In the genomic region with DNA sequence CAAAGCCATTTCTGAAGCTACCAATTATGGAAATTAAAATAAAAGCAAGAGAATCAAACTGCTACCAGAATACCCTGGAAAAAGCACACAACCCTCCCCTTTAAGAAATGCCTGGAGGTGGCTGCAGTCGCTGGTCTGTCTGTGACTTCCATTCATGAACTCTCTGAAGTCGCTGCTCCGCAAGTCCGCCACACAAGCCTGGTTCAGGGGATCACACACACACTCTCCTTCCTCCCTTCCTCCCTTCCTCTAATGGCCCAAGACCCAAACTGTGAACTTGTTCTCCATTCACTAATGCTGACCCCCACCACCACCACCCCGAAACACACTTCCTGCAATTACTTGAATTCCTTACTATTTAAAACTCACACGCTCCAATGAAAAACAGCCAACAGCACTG, we compare ENCODE assay signal across 10 cellular contexts. TPM values are rescaled to one million over a fixed set of nuclear protein-coding genes. Genes with fewer than 3 reads are reported as not detected.
DNase-seq lines count a peak whose midpoint lies in the region; ATAC-seq, FAIRE-seq and TF ChIP-seq lines count a peak whose summit lies in the region.
"Had no signal": no experiment of that assay in that cellular context is flagged by ENCODE, and none has a peak within 500 bp of the region (broad histone marks: within the 10 kb centered on the region; RNA-seq: fewer than 3 reads in every experiment).

No MANE protein-coding gene starts in this region.

- H3K36me3 ChIP-seq in Caco-2 (ENCODE audit: control insufficient read depth, insufficient read depth, low read length) (no peaks in the 10 kb centered on the region), pancreas (no peaks in the 10 kb centered on the region)

- H3K27me3 Mint-ChIP-seq in Caco-2 (ENCODE audit: insufficient read depth, unreplicated experiment): peaks cover 40% of the 10 kb centered on the region
- H3K27me3 Mint-ChIP-seq in stimulated activated naive B cell treated with anti-CD40 and anti-IgM and Interleukin-4, amounts not matched to agents 10 μg/mL and 1 μg/mL and 100 μg/mL, for 72 hours: peaks cover 54 to 73% of the 10 kb centered on the region in 2 donors

- no peaks in the 10 kb centered on the region for H3K9me3 Mint-ChIP-seq in Caco-2 (ENCODE audit: unreplicated experiment)
- H3K9me3 Mint-ChIP-seq in stimulated activated naive B cell treated with anti-CD40 and anti-IgM and Interleukin-4, amounts not matched to agents 10 μg/mL and 1 μg/mL and 100 μg/mL, for 72 hours: no peaks in the 10 kb centered on the region
- H3K9me3 Mint-ChIP-seq: activated B cell treated with CpG ODN at 0.5 μM for 24 hours had no signal

- H3K4me1 Mint-ChIP-seq in Caco-2 (ENCODE audit: low read depth, unreplicated experiment): peaks cover 10% of the 10 kb centered on the region
- peaks cover 3 to 6% of the 10 kb centered on the region in 2 donors for H3K4me1 Mint-ChIP-seq in stimulated activated naive B cell treated with anti-CD40 and anti-IgM and Interleukin-4, amounts not matched to agents 10 μg/mL and 1 μg/mL and 100 μg/mL, for 72 hours

- WGBS in pancreas, 2 donors: 31 to 41% methylated on average over 6 of the region's 6 CpGs

- BruUV-seq in Caco-2 (replicated peaks; lab: Mats Ljungman, UMichigan): no TSS peak

- no peak overlapping the region for H3K27ac Mint-ChIP-seq in Caco-2 (ENCODE audit: unreplicated experiment)
- no peak overlapping the region for H3K27ac Mint-ChIP-seq in stimulated activated naive B cell treated with anti-CD40 and anti-IgM and Interleukin-4, amounts not matched to agents 10 μg/mL and 1 μg/mL and 100 μg/mL, for 72 hours
- H3K27ac Mint-ChIP-seq: activated B cell treated with CpG ODN at 0.5 μM for 24 hours had no signal

- TF ChIP-seq CTCF in Caco-2 (IDR thresholded peaks at IDR 0.05; ENCODE audit: insufficient read depth in 1 of 2, low read depth in 1 of 2, low read length in 1 of 2, severe bottlenecking in 1 of 2, unreplicated experiment in 1 of 2) (no peak), pancreas (IDR thresholded peaks at IDR 0.05) (no peak)

- POLR2A ChIA-PET in Caco-2 (lab: Charles Lee): no interaction called here

- peak overlapping the region; percentile 74 to 88 (median 80) for H3K27ac ChIP-seq in pancreas

- H3K27me3 ChIP-seq in Caco-2 (replicated peaks; ENCODE audit: control insufficient read depth, insufficient read depth, low read length) (peaks cover 2% of the 10 kb centered on the region), pancreas (no peaks in the 10 kb centered on the region)

- DNase-seq in Caco-2 (no peak), NCI-H774 (lab: John Stamatoyannopoulos, UW) (peak; percentile 36), Right ventricle myocardium superior (peak; percentile 46), pancreas (no peak), COR-L47 (lab: John Stamatoyannopoulos, UW) (no peak)
- no peak for DNase-seq in stimulated activated naive B cell treated with anti-CD40 and anti-IgM and Interleukin-4, amounts not matched to agents 10 μg/mL and 1 μg/mL and 100 μg/mL, for 72 hours
- DNase-seq: activated B cell treated with CpG ODN at 0.5 μM for 24 hours had no signal

- H3K36me3 Mint-ChIP-seq in Caco-2 (ENCODE audit: insufficient read depth, unreplicated experiment): no peaks in the 10 kb centered on the region
- H3K36me3 Mint-ChIP-seq in stimulated activated naive B cell treated with anti-CD40 and anti-IgM and Interleukin-4, amounts not matched to agents 10 μg/mL and 1 μg/mL and 100 μg/mL, for 72 hours: no peaks in the 10 kb centered on the region

- FAIRE-seq in pancreas (lab: Jason Lieb, UNC): no peak
- FAIRE-seq: keratinocyte had no signal

- ATAC-seq in Right ventricle myocardium superior (ENCODE audit: poor library complexity): peak; percentile 33
- peak in 3 of 4 donors; percentile 7 to 20 (median 8) for ATAC-seq in pancreas
- no peak for ATAC-seq in GM18511 (IDR thresholded peaks at IDR 0.05; ENCODE audit: unreplicated experiment)
- ATAC-seq in stimulated activated naive B cell treated with anti-CD40 and anti-IgM and Interleukin-4, amounts not matched to agents 10 μg/mL and 1 μg/mL and 100 μg/mL, for 72 hours (replicated peaks): no peak
- no peak for ATAC-seq in HG02885 (IDR thresholded peaks at IDR 0.05; ENCODE audit: poor library complexity, unreplicated experiment)

- H3K4me3 ChIP-seq in Caco-2 (ENCODE audit: low read depth, low read length): no peak overlapping the region
- H3K4me3 ChIP-seq in pancreas: peak overlapping the region; percentile 13 to 48 (median 36)

- H3K9me3 ChIP-seq in Caco-2: no peaks in the 10 kb centered on the region
- H3K9me3 ChIP-seq in pancreas: no peaks in the 10 kb centered on the region

- CTCF ChIA-PET in Caco-2 (lab: Charles Lee): no interaction called here

- H3K4me1 ChIP-seq in Caco-2 (no peaks in the 10 kb centered on the region), pancreas (no peaks in the 10 kb centered on the region)

- H3K4me3 Mint-ChIP-seq in Caco-2 (ENCODE audit: unreplicated experiment): peak overlapping the region; percentile 62
- H3K4me3 Mint-ChIP-seq in stimulated activated naive B cell treated with anti-CD40 and anti-IgM and Interleukin-4, amounts not matched to agents 10 μg/mL and 1 μg/mL and 100 μg/mL, for 72 hours: no peak overlapping the region
- H3K4me3 Mint-ChIP-seq: activated B cell treated with CpG ODN at 0.5 μM for 24 hours had no signal

- intact Hi-C loops in Caco-2 (cut with micrococcal nuclease; ENCODE audit: unreplicated experiment): no loop called here
- intact Hi-C loops in Right ventricle myocardium superior (cut with DNase I): no loop called here
- intact Hi-C loops in pancreas (cut with DNase I): no loop called here

RNA-seq across cellular contexts. Expression of a gene that starts 1.0 kb away (rescaled TPM):
- not detected in 2 replicates for total RNA-seq in Caco-2 (2022)
- total RNA-seq in Right ventricle myocardium superior: 2.3 TPM
- 10 to 100 TPM; 11.8 to 36.3 (median 22.0) TPM for total RNA-seq in pancreas
- 10 to 100 TPM in 1 of 2 donors, 1 to 10 TPM in 1; 5.0 to 10.8 TPM for polyA plus RNA-seq in pancreas
- total RNA-seq: activated B cell treated with CpG ODN at 0.5 μM for 24 hours had no signal
- polyA plus RNA-seq: keratinocyte had no signal

Comparison
In these comparisons a context has a peak if more than half of its experiments do, and no peak if none do; other contexts are left out.
1. DNase-seq: peak in NCI-H774 (single experiment) and Right ventricle myocardium superior (single experiment); none in Caco-2 (0 of 2), pancreas (0 of 6), COR-L47 (single experiment) and stimulated activated naive B cell treated with anti-CD40 and anti-IgM and Interleukin-4, amounts not matched to agents 10 μg/mL and 1 μg/mL and 100 μg/mL, for 72 hours (single experiment).
2. ATAC-seq: peak in Right ventricle myocardium superior (single experiment) and pancreas (3 of 4); none in GM18511 (single experiment), stimulated activated naive B cell treated with anti-CD40 and anti-IgM and Interleukin-4, amounts not matched to agents 10 μg/mL and 1 μg/mL and 100 μg/mL, for 72 hours (0 of 2) and HG02885 (single experiment).